In genomic region chr17:63124958-63125357, GRCh38 we compare ENCODE assay signal across 20 cellular contexts.
"Had no signal": no experiment of that assay in that cellular context is flagged by ENCODE, and none has a peak within 500 bp of the region (broad histone marks: within the 10 kb centered on the region; RNA-seq: fewer than 3 reads in every experiment).

No MANE protein-coding gene starts in this region.

- H2AFZ ChIP-seq: hepatocyte, parathyroid adenoma had no signal

- H3K4me1 ChIP-seq: gastrocnemius medialis, parathyroid adenoma, testis, tibial artery had no signal

- H3K4me3 ChIP-seq: dorsolateral prefrontal cortex, gastrocnemius medialis, hepatocyte, lung, testis, tibial artery had no signal

- H3K4me2 ChIP-seq: hepatocyte had no signal

- H3K9ac ChIP-seq: parathyroid adenoma had no signal

- FAIRE-seq: colon, kidney had no signal

- H3K79me2 ChIP-seq: hepatocyte had no signal

- H3K27ac ChIP-seq: gastrocnemius medialis, hepatocyte, neutrophil, parathyroid adenoma, testis, tibial artery had no signal

- ATAC-seq: gastrocnemius medialis; left lobe of liver; natural killer cell; sciatic nerve; stimulated activated effector memory CD8-positive, alpha-beta T cell treated with anti-CD3 and anti-CD28 coated beads, Interleukin-12 subunit alpha, Interleukin-12 subunit beta, amount 100 ng/mL, for 72 hours had no signal

- H3K36me3 ChIP-seq: gastrocnemius medialis, neutrophil, tibial artery had no signal

- H3K27me3 ChIP-seq: dorsolateral prefrontal cortex, gastrocnemius medialis, hepatocyte, neutrophil, testis, tibial artery had no signal

- H3K9me3 ChIP-seq: gastrocnemius medialis, neutrophil, testis, tibial artery had no signal

- DNase-seq: dorsolateral prefrontal cortex; effector CD4-positive, alpha-beta T cell; foreskin fibroblast; gastrocnemius medialis; kidney; natural killer cell; stimulated activated CD4-positive, alpha-beta T cell treated with anti-CD3 and anti-CD28 coated beads, Interleukin-2, amount 100 ng/mL, for 24 hours; stimulated activated CD4-positive, alpha-beta T cell treated with anti-CD3 and anti-CD28 coated beads, Interleukin-4, amount 100 ng/mL, for 24 hours; stimulated activated naive CD4-positive, alpha-beta T cell treated with Interleukin-2 at 50 U/mL for 16 hours; substantia nigra; testis; tibial artery had no signal
